ENCODE assay signal across 1 cellular context in the genomic region with DNA sequence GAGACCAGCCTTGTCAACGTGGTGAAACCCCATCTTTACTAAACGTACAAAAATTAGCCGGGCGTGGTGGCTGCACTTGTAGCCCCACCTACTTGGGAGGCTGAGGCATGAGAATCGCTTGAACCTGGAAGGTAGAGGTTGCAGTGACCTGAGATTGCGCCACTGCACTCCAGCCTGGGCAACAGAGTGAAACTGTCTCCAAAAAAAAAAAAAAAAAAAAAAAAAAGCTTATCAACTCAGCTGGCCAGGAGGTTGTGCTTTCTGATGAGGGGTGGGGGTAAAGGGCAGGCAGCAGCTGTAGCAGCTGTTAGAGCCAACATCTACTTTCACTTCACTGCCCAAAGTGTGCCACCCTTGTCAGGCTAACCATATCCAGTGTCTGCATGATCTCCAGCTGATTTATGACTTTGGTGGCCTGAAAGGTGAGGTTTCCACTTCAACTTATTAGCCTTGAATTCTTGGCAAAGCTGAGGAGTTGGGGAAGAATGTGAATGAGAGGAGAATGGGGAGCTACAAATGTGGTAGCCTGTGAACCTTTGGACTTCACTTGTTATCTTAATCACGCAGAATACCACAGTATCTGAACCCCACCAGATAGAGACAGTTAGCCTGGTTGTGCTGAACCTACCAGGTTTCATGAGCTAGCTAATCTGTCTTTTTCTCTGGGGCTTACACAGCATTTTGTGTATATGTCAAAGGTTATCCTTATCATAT.
A peak's percentile ranks its signal among the peaks of the same experiment; 100 is the strongest.
TF ChIP-seq lines count a peak whose summit lies in the region.

No MANE protein-coding gene starts in this region.

TF ChIP-seq in K562, 482 proteins besides CTCF, POLR2A, EP300 and RAD21 (continued from another document and continues in another):
- TF ChIP-seq, protein P1, sequence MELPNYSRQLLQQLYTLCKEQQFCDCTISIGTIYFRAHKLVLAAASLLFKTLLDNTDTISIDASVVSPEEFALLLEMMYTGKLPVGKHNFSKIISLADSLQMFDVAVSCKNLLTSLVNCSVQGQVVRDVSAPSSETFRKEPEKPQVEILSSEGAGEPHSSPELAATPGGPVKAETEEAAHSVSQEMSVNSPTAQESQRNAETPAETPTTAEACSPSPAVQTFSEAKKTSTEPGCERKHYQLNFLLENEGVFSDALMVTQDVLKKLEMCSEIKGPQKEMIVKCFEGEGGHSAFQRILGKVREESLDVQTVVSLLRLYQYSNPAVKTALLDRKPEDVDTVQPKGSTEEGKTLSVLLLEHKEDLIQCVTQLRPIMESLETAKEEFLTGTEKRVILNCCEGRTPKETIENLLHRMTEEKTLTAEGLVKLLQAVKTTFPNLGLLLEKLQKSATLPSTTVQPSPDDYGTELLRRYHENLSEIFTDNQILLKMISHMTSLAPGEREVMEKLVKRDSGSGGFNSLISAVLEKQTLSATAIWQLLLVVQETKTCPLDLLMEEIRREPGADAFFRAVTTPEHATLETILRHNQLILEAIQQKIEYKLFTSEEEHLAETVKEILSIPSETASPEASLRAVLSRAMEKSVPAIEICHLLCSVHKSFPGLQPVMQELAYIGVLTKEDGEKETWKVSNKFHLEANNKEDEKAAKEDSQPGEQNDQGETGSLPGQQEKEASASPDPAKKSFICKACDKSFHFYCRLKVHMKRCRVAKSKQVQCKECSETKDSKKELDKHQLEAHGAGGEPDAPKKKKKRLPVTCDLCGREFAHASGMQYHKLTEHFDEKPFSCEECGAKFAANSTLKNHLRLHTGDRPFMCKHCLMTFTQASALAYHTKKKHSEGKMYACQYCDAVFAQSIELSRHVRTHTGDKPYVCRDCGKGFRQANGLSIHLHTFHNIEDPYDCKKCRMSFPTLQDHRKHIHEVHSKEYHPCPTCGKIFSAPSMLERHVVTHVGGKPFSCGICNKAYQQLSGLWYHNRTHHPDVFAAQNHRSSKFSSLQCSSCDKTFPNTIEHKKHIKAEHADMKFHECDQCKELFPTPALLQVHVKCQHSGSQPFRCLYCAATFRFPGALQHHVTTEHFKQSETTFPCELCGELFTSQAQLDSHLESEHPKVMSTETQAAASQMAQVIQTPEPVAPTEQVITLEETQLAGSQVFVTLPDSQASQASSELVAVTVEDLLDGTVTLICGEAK (IDR thresholded peaks at IDR 0.05): 0 out of 2 replicates have a peak, but pooled peaks have one; percentile 7
- TF ChIP-seq, protein P1 (CRISPR knock-in tag; IDR thresholded peaks at IDR 0.05): no peak
- peak; percentile 75; the same call in 1 of the 2 replicates for TF ChIP-seq SMARCA4 (IDR thresholded peaks at IDR 0.05)
- TF ChIP-seq CBFB (CRISPR knock-in tag; IDR thresholded peaks at IDR 0.05): no peak
- TF ChIP-seq RCOR1 (IDR thresholded peaks at IDR 0.05; ENCODE audit: borderline replicate concordance in 1 of 2, low read depth in 2 of 2, low read length in 2 of 2): peak in 1 of 2 experiments; percentile 77; a peak in 2 of 4 replicates
- TF ChIP-seq, protein P2, sequence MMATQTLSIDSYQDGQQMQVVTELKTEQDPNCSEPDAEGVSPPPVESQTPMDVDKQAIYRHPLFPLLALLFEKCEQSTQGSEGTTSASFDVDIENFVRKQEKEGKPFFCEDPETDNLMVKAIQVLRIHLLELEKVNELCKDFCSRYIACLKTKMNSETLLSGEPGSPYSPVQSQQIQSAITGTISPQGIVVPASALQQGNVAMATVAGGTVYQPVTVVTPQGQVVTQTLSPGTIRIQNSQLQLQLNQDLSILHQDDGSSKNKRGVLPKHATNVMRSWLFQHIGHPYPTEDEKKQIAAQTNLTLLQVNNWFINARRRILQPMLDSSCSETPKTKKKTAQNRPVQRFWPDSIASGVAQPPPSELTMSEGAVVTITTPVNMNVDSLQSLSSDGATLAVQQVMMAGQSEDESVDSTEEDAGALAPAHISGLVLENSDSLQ (IDR thresholded peaks at IDR 0.05): peak; percentile 82
- TF ChIP-seq EZH2 (IDR thresholded peaks at IDR 0.05; ENCODE audit: borderline replicate concordance, low read depth, low read length): no peak
- TF ChIP-seq CEBPG (CRISPR knock-in tag; IDR thresholded peaks at IDR 0.05): peak; percentile 70
- TF ChIP-seq CEBPG (tag; conservative IDR thresholded peaks at IDR 0.05 in 1 of 2, IDR thresholded peaks at IDR 0.05 in 1 of 2): peak in 1 of 2 experiments; percentile 12; a peak in 1 of 4 replicates
- TF ChIP-seq FOXA1 (IDR thresholded peaks at IDR 0.05; ENCODE audit: borderline replicate concordance): no peak
- no peak for TF ChIP-seq HSF4 (CRISPR knock-in tag; IDR thresholded peaks at IDR 0.05; ENCODE audit: borderline replicate concordance)
- TF ChIP-seq, protein P3, sequence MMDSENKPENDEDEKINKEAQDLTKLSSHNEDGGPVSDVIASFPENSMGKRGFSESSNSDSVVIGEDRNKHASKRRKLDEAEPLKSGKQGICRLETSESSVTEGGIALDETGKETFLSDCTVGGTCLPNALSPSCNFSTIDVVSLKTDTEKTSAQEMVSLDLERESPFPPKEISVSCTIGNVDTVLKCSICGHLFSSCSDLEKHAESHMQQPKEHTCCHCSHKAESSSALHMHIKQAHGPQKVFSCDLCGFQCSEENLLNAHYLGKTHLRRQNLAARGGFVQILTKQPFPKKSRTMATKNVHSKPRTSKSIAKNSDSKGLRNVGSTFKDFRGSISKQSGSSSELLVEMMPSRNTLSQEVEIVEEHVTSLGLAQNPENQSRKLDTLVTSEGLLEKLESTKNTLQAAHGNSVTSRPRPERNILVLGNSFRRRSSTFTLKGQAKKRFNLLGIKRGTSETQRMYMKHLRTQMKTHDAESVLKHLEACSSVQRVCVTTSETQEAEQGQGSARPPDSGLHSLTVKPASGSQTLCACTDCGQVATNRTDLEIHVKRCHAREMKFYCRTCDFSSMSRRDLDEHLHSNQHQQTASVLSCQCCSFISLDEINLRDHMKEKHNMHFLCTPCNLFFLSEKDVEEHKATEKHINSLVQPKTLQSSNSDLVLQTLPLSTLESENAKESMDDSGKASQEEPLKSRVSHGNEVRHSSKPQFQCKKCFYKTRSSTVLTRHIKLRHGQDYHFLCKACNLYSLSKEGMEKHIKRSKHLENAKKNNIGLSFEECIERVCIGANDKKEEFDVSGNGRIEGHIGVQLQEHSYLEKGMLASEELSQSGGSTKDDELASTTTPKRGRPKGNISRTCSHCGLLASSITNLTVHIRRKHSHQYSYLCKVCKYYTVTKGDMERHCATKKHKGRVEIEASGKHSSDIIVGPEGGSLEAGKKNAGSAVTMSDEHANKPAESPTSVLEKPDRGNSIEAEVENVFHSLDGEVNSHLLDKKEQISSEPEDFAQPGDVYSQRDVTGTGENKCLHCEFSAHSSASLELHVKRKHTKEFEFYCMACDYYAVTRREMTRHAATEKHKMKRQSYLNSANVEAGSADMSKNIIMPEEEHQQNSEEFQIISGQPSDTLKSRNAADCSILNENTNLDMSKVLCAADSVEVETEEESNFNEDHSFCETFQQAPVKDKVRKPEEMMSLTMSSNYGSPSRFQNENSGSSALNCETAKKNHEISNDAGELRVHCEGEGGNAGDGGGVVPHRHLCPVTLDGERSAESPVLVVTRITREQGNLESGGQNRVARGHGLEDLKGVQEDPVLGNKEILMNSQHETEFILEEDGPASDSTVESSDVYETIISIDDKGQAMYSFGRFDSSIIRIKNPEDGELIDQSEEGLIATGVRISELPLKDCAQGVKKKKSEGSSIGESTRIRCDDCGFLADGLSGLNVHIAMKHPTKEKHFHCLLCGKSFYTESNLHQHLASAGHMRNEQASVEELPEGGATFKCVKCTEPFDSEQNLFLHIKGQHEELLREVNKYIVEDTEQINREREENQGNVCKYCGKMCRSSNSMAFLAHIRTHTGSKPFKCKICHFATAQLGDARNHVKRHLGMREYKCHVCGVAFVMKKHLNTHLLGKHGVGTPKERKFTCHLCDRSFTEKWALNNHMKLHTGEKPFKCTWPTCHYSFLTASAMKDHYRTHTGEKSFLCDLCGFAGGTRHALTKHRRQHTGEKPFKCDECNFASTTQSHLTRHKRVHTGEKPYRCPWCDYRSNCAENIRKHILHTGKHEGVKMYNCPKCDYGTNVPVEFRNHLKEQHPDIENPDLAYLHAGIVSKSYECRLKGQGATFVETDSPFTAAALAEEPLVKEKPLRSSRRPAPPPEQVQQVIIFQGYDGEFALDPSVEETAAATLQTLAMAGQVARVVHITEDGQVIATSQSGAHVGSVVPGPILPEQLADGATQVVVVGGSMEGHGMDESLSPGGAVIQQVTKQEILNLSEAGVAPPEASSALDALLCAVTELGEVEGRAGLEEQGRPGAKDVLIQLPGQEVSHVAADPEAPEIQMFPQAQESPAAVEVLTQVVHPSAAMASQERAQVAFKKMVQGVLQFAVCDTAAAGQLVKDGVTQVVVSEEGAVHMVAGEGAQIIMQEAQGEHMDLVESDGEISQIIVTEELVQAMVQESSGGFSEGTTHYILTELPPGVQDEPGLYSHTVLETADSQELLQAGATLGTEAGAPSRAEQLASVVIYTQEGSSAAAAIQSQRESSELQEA (IDR thresholded peaks at IDR 0.05; ENCODE audit: low read depth): no peak
- TF ChIP-seq, protein P4, sequence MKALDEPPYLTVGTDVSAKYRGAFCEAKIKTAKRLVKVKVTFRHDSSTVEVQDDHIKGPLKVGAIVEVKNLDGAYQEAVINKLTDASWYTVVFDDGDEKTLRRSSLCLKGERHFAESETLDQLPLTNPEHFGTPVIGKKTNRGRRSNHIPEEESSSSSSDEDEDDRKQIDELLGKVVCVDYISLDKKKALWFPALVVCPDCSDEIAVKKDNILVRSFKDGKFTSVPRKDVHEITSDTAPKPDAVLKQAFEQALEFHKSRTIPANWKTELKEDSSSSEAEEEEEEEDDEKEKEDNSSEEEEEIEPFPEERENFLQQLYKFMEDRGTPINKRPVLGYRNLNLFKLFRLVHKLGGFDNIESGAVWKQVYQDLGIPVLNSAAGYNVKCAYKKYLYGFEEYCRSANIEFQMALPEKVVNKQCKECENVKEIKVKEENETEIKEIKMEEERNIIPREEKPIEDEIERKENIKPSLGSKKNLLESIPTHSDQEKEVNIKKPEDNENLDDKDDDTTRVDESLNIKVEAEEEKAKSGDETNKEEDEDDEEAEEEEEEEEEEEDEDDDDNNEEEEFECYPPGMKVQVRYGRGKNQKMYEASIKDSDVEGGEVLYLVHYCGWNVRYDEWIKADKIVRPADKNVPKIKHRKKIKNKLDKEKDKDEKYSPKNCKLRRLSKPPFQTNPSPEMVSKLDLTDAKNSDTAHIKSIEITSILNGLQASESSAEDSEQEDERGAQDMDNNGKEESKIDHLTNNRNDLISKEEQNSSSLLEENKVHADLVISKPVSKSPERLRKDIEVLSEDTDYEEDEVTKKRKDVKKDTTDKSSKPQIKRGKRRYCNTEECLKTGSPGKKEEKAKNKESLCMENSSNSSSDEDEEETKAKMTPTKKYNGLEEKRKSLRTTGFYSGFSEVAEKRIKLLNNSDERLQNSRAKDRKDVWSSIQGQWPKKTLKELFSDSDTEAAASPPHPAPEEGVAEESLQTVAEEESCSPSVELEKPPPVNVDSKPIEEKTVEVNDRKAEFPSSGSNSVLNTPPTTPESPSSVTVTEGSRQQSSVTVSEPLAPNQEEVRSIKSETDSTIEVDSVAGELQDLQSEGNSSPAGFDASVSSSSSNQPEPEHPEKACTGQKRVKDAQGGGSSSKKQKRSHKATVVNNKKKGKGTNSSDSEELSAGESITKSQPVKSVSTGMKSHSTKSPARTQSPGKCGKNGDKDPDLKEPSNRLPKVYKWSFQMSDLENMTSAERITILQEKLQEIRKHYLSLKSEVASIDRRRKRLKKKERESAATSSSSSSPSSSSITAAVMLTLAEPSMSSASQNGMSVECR (CRISPR knock-in tag; IDR thresholded peaks at IDR 0.05): 0 out of 2 replicates have a peak, but pooled peaks have one; percentile 29
- no peak for TF ChIP-seq ZNF75A (CRISPR knock-in tag; IDR thresholded peaks at IDR 0.05)
- no peak for TF ChIP-seq ZNF77 (CRISPR knock-in tag; IDR thresholded peaks at IDR 0.05)
- TF ChIP-seq, protein P5, sequence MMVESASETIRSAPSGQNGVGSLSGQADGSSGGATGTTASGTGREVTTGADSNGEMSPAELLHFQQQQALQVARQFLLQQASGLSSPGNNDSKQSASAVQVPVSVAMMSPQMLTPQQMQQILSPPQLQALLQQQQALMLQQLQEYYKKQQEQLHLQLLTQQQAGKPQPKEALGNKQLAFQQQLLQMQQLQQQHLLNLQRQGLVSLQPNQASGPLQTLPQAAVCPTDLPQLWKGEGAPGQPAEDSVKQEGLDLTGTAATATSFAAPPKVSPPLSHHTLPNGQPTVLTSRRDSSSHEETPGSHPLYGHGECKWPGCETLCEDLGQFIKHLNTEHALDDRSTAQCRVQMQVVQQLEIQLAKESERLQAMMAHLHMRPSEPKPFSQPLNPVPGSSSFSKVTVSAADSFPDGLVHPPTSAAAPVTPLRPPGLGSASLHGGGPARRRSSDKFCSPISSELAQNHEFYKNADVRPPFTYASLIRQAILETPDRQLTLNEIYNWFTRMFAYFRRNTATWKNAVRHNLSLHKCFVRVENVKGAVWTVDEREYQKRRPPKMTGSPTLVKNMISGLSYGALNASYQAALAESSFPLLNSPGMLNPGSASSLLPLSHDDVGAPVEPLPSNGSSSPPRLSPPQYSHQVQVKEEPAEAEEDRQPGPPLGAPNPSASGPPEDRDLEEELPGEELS (CRISPR knock-in tag; IDR thresholded peaks at IDR 0.05; ENCODE audit: borderline replicate concordance): no peak
- TF ChIP-seq KLF16 (IDR thresholded peaks at IDR 0.05): peak; percentile 76
- TF ChIP-seq MED1 (CRISPR knock-in tag; IDR thresholded peaks at IDR 0.05; ENCODE audit: borderline replicate concordance): no peak
- TF ChIP-seq CHCHD3 (CRISPR knock-in tag; IDR thresholded peaks at IDR 0.05): no peak
- no peak for TF ChIP-seq ZNF830 (CRISPR knock-in tag; IDR thresholded peaks at IDR 0.05)
- peak; percentile 72 for TF ChIP-seq FOXM1 (IDR thresholded peaks at IDR 0.05; ENCODE audit: low read depth)
- no peak for TF ChIP-seq FOXM1 (CRISPR knock-in tag; IDR thresholded peaks at IDR 0.05; ENCODE audit: low read depth)
- no peak for TF ChIP-seq TAF15 (IDR thresholded peaks at IDR 0.05; ENCODE audit: low read depth, low read length)
